Comparison of ENCODE assay signal across 8 cellular contexts in the genomic region with DNA sequence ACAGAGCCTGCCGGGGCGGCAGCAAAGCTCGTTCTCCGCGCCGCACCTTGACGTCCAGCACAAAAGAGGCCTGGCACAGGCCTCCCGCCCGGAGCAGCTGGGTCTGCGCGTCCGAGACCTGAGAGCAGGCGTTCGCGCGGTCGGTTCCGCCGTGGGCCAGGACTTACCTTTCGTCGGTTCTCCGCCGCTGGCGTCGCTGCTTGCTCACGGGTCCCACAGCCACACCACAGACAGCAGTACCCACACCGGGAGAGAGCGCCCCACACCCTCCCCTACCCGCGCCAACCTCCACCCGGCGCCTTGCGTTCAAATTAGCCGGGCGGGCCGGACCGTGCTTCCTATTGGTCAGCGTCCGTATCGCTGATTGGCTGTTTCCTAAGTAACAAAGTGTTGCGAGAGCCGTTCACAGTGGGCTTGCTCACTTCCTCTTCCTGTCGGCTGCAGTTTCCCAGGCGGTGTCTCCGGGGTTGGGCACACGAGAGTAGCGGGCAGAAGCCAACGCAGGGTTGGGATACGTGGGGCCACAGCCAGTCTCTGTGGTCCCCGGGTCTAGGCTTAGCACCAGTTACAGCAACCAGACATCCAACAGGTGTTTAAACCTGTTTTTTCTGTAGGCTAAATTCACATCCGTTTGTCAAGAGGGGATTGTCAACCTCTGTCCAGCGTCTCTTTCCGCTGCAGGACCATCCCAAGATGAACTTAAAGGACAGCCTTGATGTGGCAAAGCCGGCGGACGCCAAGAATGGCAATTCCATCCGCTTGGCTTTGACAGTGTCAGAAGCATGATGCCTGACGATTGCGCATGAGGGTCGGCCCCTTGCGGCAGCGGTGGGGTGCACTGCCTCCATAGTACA. TPM values are rescaled to one million over a fixed set of nuclear protein-coding genes. Genes with fewer than 3 reads are reported as not detected.
DNase-seq lines count a peak whose midpoint lies in the region; ATAC-seq and TF ChIP-seq lines count a peak whose summit lies in the region.

A gene (minus strand): TSS at position 313 of the 854 bp plus-strand sequence. CDS start 11,429 bp downstream, outside the sequence.

- peak; percentile 94 for TF ChIP-seq POLR2A in HCT116 (IDR thresholded peaks at IDR 0.05; ENCODE audit: borderline replicate concordance, extremely low read depth, insufficient read depth, insufficient read length)

- H3K4me1 ChIP-seq in HCT116 (ENCODE audit: control insufficient read depth in 1 of 2, insufficient read depth in 2 of 2, low read length in 2 of 2) (peaks cover 0 to 29% of the 10 kb centered on the region in 2 experiments; a peak in 3 of 4 replicates), SJSA1 (replicated peaks) (peaks cover 13% of the 10 kb centered on the region), neuronal stem cell (ENCODE audit: control insufficient read depth in 2 of 2, insufficient read depth in 1 of 2, low read depth in 1 of 2, low read length in 2 of 2) (peaks cover 0 to 2% of the 10 kb centered on the region in 2 donors), subcutaneous abdominal adipose tissue (ENCODE audit: control insufficient read depth in 5 of 5, insufficient read depth in 5 of 5, low read length in 5 of 5) (peaks cover 2 to 15% (median 13%) of the 10 kb centered on the region in 5 donors)

- intact Hi-C loops in HCT116 (cut with micrococcal nuclease): loop anchor here (1.0 kb wide), 1 partner anchor 8 kb away; no protein-coding TSS in a partner anchor

- H3K4me2 ChIP-seq in HCT116 (ENCODE audit: low read length) (peak within 1 kb of the TSS; percentile 75), neuronal stem cell (ENCODE audit: insufficient read depth, low read length, poor library complexity, severe bottlenecking) (peak within 1 kb of the TSS; percentile 75)

- DNase-seq in GM03348 (ENCODE audit: low spot score): peak; percentile 98
- peak; percentile 95 for DNase-seq in HCT116 (ENCODE audit: low read depth, low spot score)
- peak; percentile 97 for DNase-seq in MV-4-11 (lab: John Stamatoyannopoulos, UW)
- peak; percentile 96 to 98 for DNase-seq in SJSA1 (ENCODE audit: low read depth in 1 of 2, low spot score in 2 of 2)
- peak; percentile 77 for DNase-seq in activated gamma-delta T cell treated with anti-CD3 and anti-CD28 coated beads, Interleukin-2, amount 50 U/mL, for 16 hours (ENCODE audit: low read depth)
- peak; percentile 93 for DNase-seq in foreskin melanocyte
- peak; percentile 89 for DNase-seq in neuronal stem cell (ENCODE audit: low spot score)

- no peaks in the 10 kb centered on the region; the same call in 1 of the 2 replicates for H4K20me1 ChIP-seq in HCT116 (ENCODE audit: insufficient read depth)

- no peak within 1 kb of the TSS for H2AFZ ChIP-seq in HCT116 (ENCODE audit: low read depth, low read length, poor library complexity, severe bottlenecking)
- peak within 1 kb of the TSS; percentile 81 for H2AFZ ChIP-seq in neuronal stem cell (ENCODE audit: low read length)

- H3K79me2 ChIP-seq in HCT116 (ENCODE audit: insufficient read depth, low read length): peaks cover 49% of the 10 kb centered on the region

- no peak for TF ChIP-seq RAD21 in HCT116 (IDR thresholded peaks at IDR 0.05; ENCODE audit: low read depth)

- peak within 1 kb of the TSS; percentile 96 for H3K18ac ChIP-seq in neuronal stem cell (ENCODE audit: low read length)

- no peaks in the 10 kb centered on the region for H3K9me3 ChIP-seq in HCT116 (ENCODE audit: control insufficient read depth in 1 of 2, insufficient read depth in 1 of 2, low read depth in 1 of 2, low read length in 2 of 2)
- H3K9me3 ChIP-seq in SJSA1 (replicated peaks): no peaks in the 10 kb centered on the region
- H3K9me3 ChIP-seq in neuronal stem cell (replicated peaks in 1 of 2; ENCODE audit: control insufficient read depth in 2 of 2, insufficient read depth in 1 of 2, low read depth in 1 of 2, low read length in 2 of 2): peaks cover 1 to 5% of the 10 kb centered on the region in 2 donors
- H3K9me3 ChIP-seq in subcutaneous abdominal adipose tissue (ENCODE audit: control insufficient read depth in 5 of 5, low read length in 5 of 5): no peaks in the 10 kb centered on the region

- RAD21 ChIA-PET in HCT116 (lab: Charles Lee; ENCODE audit: low non-redundant PET in 1 of 2, low total read pairs in 2 of 2, uncharacterized antibody in 2 of 2, unreplicated experiment in 2 of 2): no interaction called here

- peak; percentile 95 for ATAC-seq in HCT116

- H2BK12ac ChIP-seq in neuronal stem cell (ENCODE audit: low read length): no peak within 1 kb of the TSS

- peak within 1 kb of the TSS; percentile 92 for H3K23ac ChIP-seq in neuronal stem cell (ENCODE audit: low read depth, low read length, poor library complexity)

- POLR2A ChIA-PET in HCT116 (lab: Charles Lee): interaction anchor here (0.7 kb wide), 1 partner anchor 1185 kb away, joined by 4 read pairs; no protein-coding TSS in a partner anchor

- BruUV-seq in HCT116 (replicated peaks; lab: Mats Ljungman, UMichigan): TSS peak; percentile 99

- peak within 1 kb of the TSS; percentile 26 for H4K91ac ChIP-seq in neuronal stem cell (ENCODE audit: low read depth, low read length, poor library complexity)

- H2AK5ac ChIP-seq in neuronal stem cell (ENCODE audit: low read depth, low read length): peak within 1 kb of the TSS; percentile 89

- H3K14ac ChIP-seq in neuronal stem cell (ENCODE audit: low read length): peak within 1 kb of the TSS; percentile 92

- no peaks in the 10 kb centered on the region for H3K9me2 ChIP-seq in HCT116 (ENCODE audit: insufficient read depth)

- peak within 1 kb of the TSS; percentile 65 for H2BK120ac ChIP-seq in neuronal stem cell (ENCODE audit: low read depth, low read length)

- H3K36me3 ChIP-seq in HCT116 (ENCODE audit: control insufficient read depth in 1 of 2, insufficient read depth in 2 of 2, low read length in 2 of 2): peaks cover 2 to 22% of the 10 kb centered on the region in 2 experiments; a peak in 1 of 4 replicates
- H3K36me3 ChIP-seq in SJSA1: peaks cover 46% of the 10 kb centered on the region
- H3K36me3 ChIP-seq in neuronal stem cell (replicated peaks in 1 of 2; ENCODE audit: control insufficient read depth in 2 of 2, insufficient read depth in 2 of 2, low read length in 2 of 2): peaks cover 3 to 36% of the 10 kb centered on the region in 2 donors
- H3K36me3 ChIP-seq in subcutaneous abdominal adipose tissue (ENCODE audit: control insufficient read depth in 5 of 5, insufficient read depth in 5 of 5, low read length in 5 of 5): no peaks in the 10 kb centered on the region

- H3K27me3 ChIP-seq in HCT116 (ENCODE audit: insufficient read depth, low read length): no peaks in the 10 kb centered on the region
- H3K27me3 ChIP-seq in SJSA1 (replicated peaks): no peaks in the 10 kb centered on the region
- H3K27me3 ChIP-seq in neuronal stem cell (ENCODE audit: control insufficient read depth in 3 of 3, insufficient read depth in 3 of 3, low read depth in 1 of 3, low read length in 3 of 3): peaks cover 0 to 15% (median 0%) of the 10 kb centered on the region in 3 experiments
- peaks cover 0 to 7% (median 0%) of the 10 kb centered on the region in 5 donors for H3K27me3 ChIP-seq in subcutaneous abdominal adipose tissue (ENCODE audit: control insufficient read depth in 5 of 5, insufficient read depth in 4 of 5, low read length in 5 of 5)

- no peak within 1 kb of the TSS for H3K4ac ChIP-seq in neuronal stem cell (ENCODE audit: low read length)

- H3K27ac ChIP-seq in HCT116 (ENCODE audit: low read depth, low read length) (peak within 1 kb of the TSS; percentile 88), SJSA1 (peak within 1 kb of the TSS; percentile 91), neuronal stem cell (replicated peaks; ENCODE audit: low read length) (peak within 1 kb of the TSS; percentile 73), subcutaneous abdominal adipose tissue (ENCODE audit: low read depth, low read length) (no peak within 1 kb of the TSS)

- H2BK15ac ChIP-seq in neuronal stem cell (ENCODE audit: low read length): peak within 1 kb of the TSS; percentile 54

- no CpG with 5 or more reads among the region's 62 CpGs for WGBS in neuronal stem cell (ENCODE audit: extremely low coverage in 2 of 2, insufficient read length in 2 of 2, insufficient replicate concordance in 1 of 2), 2 donors

- peak within 1 kb of the TSS; percentile 92 to 96 for H3K4me3 ChIP-seq in HCT116 (replicated peaks in 1 of 2; ENCODE audit: low read depth in 1 of 2, low read length in 2 of 2)
- peak within 1 kb of the TSS; percentile 82 for H3K4me3 ChIP-seq in SJSA1
- H3K4me3 ChIP-seq in neuronal stem cell (ENCODE audit: low read length in 2 of 2): peak within 1 kb of the TSS; percentile 80 to 100
- peak within 1 kb of the TSS; percentile 66 to 88 (median 77) for H3K4me3 ChIP-seq in subcutaneous abdominal adipose tissue (ENCODE audit: low read depth in 1 of 5, low read length in 5 of 5)

- TF ChIP-seq CTCF in HCT116 (IDR thresholded peaks at IDR 0.05 in 2 of 3, conservative IDR thresholded peaks at IDR 0.05 in 1 of 3; ENCODE audit: borderline replicate concordance in 1 of 3, insufficient read depth in 1 of 3, low read depth in 2 of 3, low read length in 2 of 3): no peak

- H3K9ac ChIP-seq in HCT116 (ENCODE audit: low read length) (peak within 1 kb of the TSS; percentile 98), neuronal stem cell (ENCODE audit: low read depth, low read length, poor library complexity) (peak within 1 kb of the TSS; percentile 93), subcutaneous abdominal adipose tissue (ENCODE audit: low read length in 5 of 5) (peak within 1 kb of the TSS in 4 of 5 donors; percentile 29 to 82 (median 74))

- peak within 1 kb of the TSS; percentile 62 for H2BK5ac ChIP-seq in neuronal stem cell (ENCODE audit: low read length)

- peak within 1 kb of the TSS; percentile 19 for H4K8ac ChIP-seq in neuronal stem cell (ENCODE audit: low read depth, low read length)

- H3K79me1 ChIP-seq in neuronal stem cell (ENCODE audit: low read depth, low read length): peaks cover 6% of the 10 kb centered on the region

- CTCF ChIA-PET in HCT116 (lab: Charles Lee): interaction anchor here (0.6 kb wide), 1 partner anchor 24 kb away, joined by 3 read pairs; no protein-coding TSS in a partner anchor

TF ChIP-seq in HCT116, 20 proteins besides CTCF, POLR2A, EP300 and RAD21 (continues in another document):
- no peak for TF ChIP-seq ZNF274 (IDR thresholded peaks at IDR 0.05; ENCODE audit: low read depth, low read length)
- TF ChIP-seq, protein P1, sequence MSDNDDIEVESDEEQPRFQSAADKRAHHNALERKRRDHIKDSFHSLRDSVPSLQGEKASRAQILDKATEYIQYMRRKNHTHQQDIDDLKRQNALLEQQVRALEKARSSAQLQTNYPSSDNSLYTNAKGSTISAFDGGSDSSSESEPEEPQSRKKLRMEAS (IDR thresholded peaks at IDR 0.05): peak; percentile 84
- peak; percentile 98 for TF ChIP-seq SIN3A (IDR thresholded peaks at IDR 0.05; ENCODE audit: low read depth)
- TF ChIP-seq SP1 (IDR thresholded peaks at IDR 0.05; ENCODE audit: low read depth): peak; percentile 94
- no peak for TF ChIP-seq JUND (IDR thresholded peaks at IDR 0.05)
- TF ChIP-seq ELF1 (IDR thresholded peaks at IDR 0.05; ENCODE audit: borderline replicate concordance, low read depth): peak; percentile 66; the same call in 1 of the 2 replicates
- TF ChIP-seq POLR2AphosphoS5 (IDR thresholded peaks at IDR 0.05; ENCODE audit: low read depth, low read length): peak; percentile 98

RNA-seq across cellular contexts. Expression of the gene that starts here (rescaled TPM):
- total RNA-seq in HCT116 (2021; ENCODE audit: unreplicated experiment): 76.4 TPM
- 34.8 and 38.1 TPM in 2 replicates for polyA plus RNA-seq in HCT116 (2012)
- total RNA-seq in SJSA1 (2014; rRNA removed; shearing (Covaris generic)): 7.8 and 14.0 TPM in 2 replicates
- 32.8 TPM for polyA plus RNA-seq in neuronal stem cell (2013, experiment 1 of 2)
- polyA plus RNA-seq in neuronal stem cell (2013, experiment 2 of 2): 32.5 TPM
